ENCODE assay signal across 31 cellular contexts in genomic region chr10:117792214-117792613, GRCh38.
"Had no signal": no experiment of that assay in that cellular context is flagged by ENCODE, and none has a peak within 500 bp of the region (broad histone marks: within the 10 kb centered on the region; RNA-seq: fewer than 3 reads in every experiment).

No MANE protein-coding gene starts in this region.

- H3K36me3 ChIP-seq: heart left ventricle, left lung, lower lobe of right lung, neural progenitor cell, pancreas, prostate gland, stomach, thyroid gland, transverse colon, upper lobe of right lung had no signal

- H3K4me3 ChIP-seq: heart left ventricle, left lung, lower lobe of right lung, neural progenitor cell, pancreas, prostate gland, skin epidermis, stomach, testis, thyroid gland, transverse colon, upper lobe of right lung had no signal

- H3K27ac Mint-ChIP-seq: immature natural killer cell; nephron progenitor cell; neural progenitor cell; stimulated activated naive B cell treated with anti-CD40 and anti-IgM and Interleukin-4, amounts not matched to agents 10 μg/mL and 1 μg/mL and 100 μg/mL, for 72 hours had no signal

- H3K4me1 Mint-ChIP-seq: immature natural killer cell; naive thymus-derived CD8-positive, alpha-beta T cell; stimulated activated naive B cell treated with anti-CD40 and anti-IgM and Interleukin-4, amounts not matched to agents 10 μg/mL and 1 μg/mL and 100 μg/mL, for 72 hours had no signal

- H3K4me2 ChIP-seq: neural progenitor cell had no signal

- H3K9me3 ChIP-seq: heart left ventricle, left lung, lower lobe of right lung, pancreas, prostate gland, stomach, testis, thyroid gland, transverse colon, upper lobe of right lung had no signal

- H2AFZ ChIP-seq: neural progenitor cell had no signal

- H3K4me3 Mint-ChIP-seq: immature natural killer cell; naive thymus-derived CD8-positive, alpha-beta T cell; nephron progenitor cell; neural progenitor cell; stimulated activated naive B cell treated with anti-CD40 and anti-IgM and Interleukin-4, amounts not matched to agents 10 μg/mL and 1 μg/mL and 100 μg/mL, for 72 hours had no signal

- FAIRE-seq: islet of Langerhans, pancreas, urothelium cell line had no signal

- H3K4me1 ChIP-seq: heart left ventricle, left lung, lower lobe of right lung, pancreas, stomach, testis, thyroid gland, transverse colon, upper lobe of right lung had no signal

- H3K36me3 Mint-ChIP-seq: immature natural killer cell; naive thymus-derived CD8-positive, alpha-beta T cell; neural progenitor cell; stimulated activated naive B cell treated with anti-CD40 and anti-IgM and Interleukin-4, amounts not matched to agents 10 μg/mL and 1 μg/mL and 100 μg/mL, for 72 hours had no signal

- H3K9me3 Mint-ChIP-seq: immature natural killer cell; naive thymus-derived CD8-positive, alpha-beta T cell; nephron progenitor cell; neural progenitor cell; stimulated activated naive B cell treated with anti-CD40 and anti-IgM and Interleukin-4, amounts not matched to agents 10 μg/mL and 1 μg/mL and 100 μg/mL, for 72 hours had no signal

- H3K9ac ChIP-seq: neural progenitor cell had no signal

- H3K27ac ChIP-seq: heart left ventricle, left lung, lower lobe of right lung, neural progenitor cell, pancreas, prostate gland, skin epidermis, stomach, testis, thyroid gland, transverse colon, upper lobe of right lung had no signal

- ATAC-seq: heart left ventricle; left cardiac atrium; left lung; lower lobe of right lung; naive thymus-derived CD8-positive, alpha-beta T cell; pancreas; right cardiac atrium; sciatic nerve; stimulated activated naive B cell treated with anti-CD40 and anti-IgM and Interleukin-4, amounts not matched to agents 10 μg/mL and 1 μg/mL and 100 μg/mL, for 72 hours; stimulated activated naive CD8-positive, alpha-beta T cell treated with anti-CD3 and anti-CD28 coated beads, Interleukin-15, Interleukin-2, amounts not matched to agents 100 U/mL and 50 U/mL, for 24 hours; upper lobe of right lung had no signal

- H3K27me3 ChIP-seq: neural progenitor cell, pancreas, testis, thyroid gland, transverse colon, upper lobe of right lung had no signal

- DNase-seq: heart left ventricle; hypothalamus; immature natural killer cell; left cardiac atrium; left lung; lower lobe of right lung; mammary epithelial cell; mesenchymal stem cell; naive thymus-derived CD8-positive, alpha-beta T cell; nephron progenitor cell; pancreas; posterior cingulate gyrus; retina; right cardiac atrium; stimulated activated CD4-positive, alpha-beta T cell treated with anti-CD3 and anti-CD28 coated beads, Interleukin-12 subunit alpha, Interleukin-12 subunit beta, amount 100 ng/mL, for 4 hours; stimulated activated CD4-positive, alpha-beta T cell treated with anti-CD3 and anti-CD28 coated beads, Interleukin-15, amount 100 ng/mL, for 24 hours; stimulated activated CD4-positive, alpha-beta T cell treated with anti-CD3 and anti-CD28 coated beads, Interleukin-2, amount 100 ng/mL, for 24 hours; stimulated activated CD4-positive, alpha-beta T cell treated with anti-CD3 and anti-CD28 coated beads, Interleukin-4, amount 100 ng/mL, for 1 hour; stimulated activated naive B cell treated with anti-CD40 and anti-IgM and Interleukin-4, amounts not matched to agents 10 μg/mL and 1 μg/mL and 100 μg/mL, for 72 hours; stimulated activated naive CD8-positive, alpha-beta T cell treated with anti-CD3 and anti-CD28 coated beads, Interleukin-15, Interleukin-2, amounts not matched to agents 100 U/mL and 50 U/mL, for 24 hours; stomach; testis; thyroid gland; transverse colon; upper lobe of right lung had no signal
